Comparison of ENCODE assay signal across 17 cellular contexts in genomic region chr16:60204221-60204620, GRCh38.
A peak's percentile ranks its signal among the peaks of the same experiment; 100 is the strongest.
DNase-seq lines count a peak whose midpoint lies in the region; ATAC-seq and TF ChIP-seq lines count a peak whose summit lies in the region.
"Had no signal": no experiment of that assay in that cellular context is flagged by ENCODE, and none has a peak within 500 bp of the region (broad histone marks: within the 10 kb centered on the region; RNA-seq: fewer than 3 reads in every experiment).

No MANE protein-coding gene starts in this region.

- H3K27ac Mint-ChIP-seq in activated naive CD8-positive, alpha-beta T cell treated with anti-CD3 and anti-CD28 coated beads, Interleukin-2, amount 50 U/mL, for 24 hours = no peak overlapping the region
- H3K27ac Mint-ChIP-seq in CD4-positive, alpha-beta memory T cell = no peak overlapping the region
- H3K27ac Mint-ChIP-seq: HFFc6 had no signal

- 39 to 54% (median 39%) methylated on average over 1 of the region's 1 CpG for WGBS in psoas muscle, 3 donors

- peaks cover 16% of the 10 kb centered on the region for H3K9me3 Mint-ChIP-seq in activated naive CD8-positive, alpha-beta T cell treated with anti-CD3 and anti-CD28 coated beads, Interleukin-2, amount 50 U/mL, for 24 hours
- peaks cover 0 to 55% (median 34%) of the 10 kb centered on the region in 8 donors for H3K9me3 Mint-ChIP-seq in CD4-positive, alpha-beta memory T cell
- H3K9me3 Mint-ChIP-seq: HFFc6 had no signal

- no peak for TF ChIP-seq CTCF in AG10803 (conservative IDR thresholded peaks at IDR 0.05; ENCODE audit: low read length)
- no peak for TF ChIP-seq CTCF in psoas muscle (IDR thresholded peaks at IDR 0.05)

- H3K4me3 ChIP-seq in AG10803 (ENCODE audit: low read length) = no peak overlapping the region
- no peak overlapping the region for H3K4me3 ChIP-seq in psoas muscle
- H3K4me3 ChIP-seq in CD4-positive, alpha-beta memory T cell (ENCODE audit: low read length in 2 of 2) = no peak overlapping the region

- H3K4me1 Mint-ChIP-seq in activated naive CD8-positive, alpha-beta T cell treated with anti-CD3 and anti-CD28 coated beads, Interleukin-2, amount 50 U/mL, for 24 hours = no peaks in the 10 kb centered on the region
- H3K4me1 Mint-ChIP-seq in CD4-positive, alpha-beta memory T cell = no peaks in the 10 kb centered on the region

- H3K4me3 Mint-ChIP-seq in activated naive CD8-positive, alpha-beta T cell treated with anti-CD3 and anti-CD28 coated beads, Interleukin-2, amount 50 U/mL, for 24 hours = no peak overlapping the region
- no peak overlapping the region for H3K4me3 Mint-ChIP-seq in CD4-positive, alpha-beta memory T cell
- H3K4me3 Mint-ChIP-seq: HFFc6 had no signal

- no peaks in the 10 kb centered on the region for H3K4me1 ChIP-seq in psoas muscle
- no peaks in the 10 kb centered on the region for H3K4me1 ChIP-seq in CD4-positive, alpha-beta memory T cell (ENCODE audit: insufficient read depth, low read length)

- intact Hi-C loops in psoas muscle (cut with DNase I) = no loop called here
- intact Hi-C loops in CD4-positive, alpha-beta memory T cell (cut with micrococcal nuclease) = no loop called here

- POLR2A ChIA-PET in CD4-positive, alpha-beta memory T cell (lab: Charles Lee; ENCODE audit: partially characterized antibody) = no interaction called here

- H3K27ac ChIP-seq in psoas muscle = no peak overlapping the region
- no peak overlapping the region for H3K27ac ChIP-seq in CD4-positive, alpha-beta memory T cell (ENCODE audit: low read depth, low read length)
- H3K27ac ChIP-seq: KMS-11 had no signal

- no peaks in the 10 kb centered on the region for H3K27me3 Mint-ChIP-seq in activated naive CD8-positive, alpha-beta T cell treated with anti-CD3 and anti-CD28 coated beads, Interleukin-2, amount 50 U/mL, for 24 hours
- H3K27me3 Mint-ChIP-seq in CD4-positive, alpha-beta memory T cell = no peaks in the 10 kb centered on the region

- H3K36me3 Mint-ChIP-seq in activated naive CD8-positive, alpha-beta T cell treated with anti-CD3 and anti-CD28 coated beads, Interleukin-2, amount 50 U/mL, for 24 hours (ENCODE audit: low read depth) = no peaks in the 10 kb centered on the region
- peaks cover 0 to 3% of the 10 kb centered on the region in 2 donors for H3K36me3 Mint-ChIP-seq in CD4-positive, alpha-beta memory T cell

- DNase-seq in AG10803 (ENCODE audit: low read depth) = peak; percentile 17
- DNase-seq in HS-5 (ENCODE audit: low read depth) = peak; percentile 54
- DNase-seq in astrocyte of the hippocampus (ENCODE audit: low read depth, low spot score) = peak; percentile 15
- DNase-seq in foreskin melanocyte = peak; percentile 73
- DNase-seq in psoas muscle = no peak
- no peak for DNase-seq in activated naive CD8-positive, alpha-beta T cell treated with anti-CD3 and anti-CD28 coated beads, Interleukin-2, amount 50 U/mL, for 24 hours
- no peak for DNase-seq in CD4-positive, alpha-beta memory T cell
- DNase-seq: DMS79, GDM1, GOT3, NCI-H2029 treated with DMSO at 0.1 percent for 48 hours, NCI-H2227 treated with DMSO at 0.1 percent for 48 hours, NCI-H526 treated with DMSO at 0.1 percent for 48 hours had no signal

- ATAC-seq in HG02623 (IDR thresholded peaks at IDR 0.05; ENCODE audit: unreplicated experiment) (no peak), psoas muscle (no peak)
- ATAC-seq in activated naive CD8-positive, alpha-beta T cell treated with anti-CD3 and anti-CD28 coated beads, Interleukin-2, amount 50 U/mL, for 24 hours = no peak
- ATAC-seq: HepG2 had no signal

- no peaks in the 10 kb centered on the region for H3K36me3 ChIP-seq in psoas muscle (ENCODE audit: insufficient read depth in 1 of 2, low read depth in 1 of 2)
- H3K36me3 ChIP-seq in CD4-positive, alpha-beta memory T cell (ENCODE audit: insufficient read depth, low read length) = no peaks in the 10 kb centered on the region

- H3K9me3 ChIP-seq in psoas muscle = no peaks in the 10 kb centered on the region
- H3K9me3 ChIP-seq in CD4-positive, alpha-beta memory T cell (ENCODE audit: control insufficient read depth in 1 of 2, low read length in 2 of 2) = no peaks in the 10 kb centered on the region

- H3K27me3 ChIP-seq in psoas muscle (ENCODE audit: insufficient read depth in 3 of 3, low read length in 2 of 3) = no peaks in the 10 kb centered on the region
- no peaks in the 10 kb centered on the region for H3K27me3 ChIP-seq in CD4-positive, alpha-beta memory T cell (ENCODE audit: insufficient read depth, low read length)

- CTCF ChIA-PET in CD4-positive, alpha-beta memory T cell (lab: Charles Lee; ENCODE audit: partially characterized antibody) = no interaction called here

Comparison
In these comparisons a context has a peak if more than half of its experiments do, and no peak if none do; other contexts are left out.
1. DNase-seq: peak in AG10803 (single experiment), HS-5 (single experiment), astrocyte of the hippocampus (single experiment) and foreskin melanocyte (single experiment); none in psoas muscle (0 of 2), activated naive CD8-positive, alpha-beta T cell treated with anti-CD3 and anti-CD28 coated beads, Interleukin-2, amount 50 U/mL, for 24 hours (single experiment) and CD4-positive, alpha-beta memory T cell (0 of 5).